Comparison of ENCODE assay signal across 21 cellular contexts in the genomic region with DNA sequence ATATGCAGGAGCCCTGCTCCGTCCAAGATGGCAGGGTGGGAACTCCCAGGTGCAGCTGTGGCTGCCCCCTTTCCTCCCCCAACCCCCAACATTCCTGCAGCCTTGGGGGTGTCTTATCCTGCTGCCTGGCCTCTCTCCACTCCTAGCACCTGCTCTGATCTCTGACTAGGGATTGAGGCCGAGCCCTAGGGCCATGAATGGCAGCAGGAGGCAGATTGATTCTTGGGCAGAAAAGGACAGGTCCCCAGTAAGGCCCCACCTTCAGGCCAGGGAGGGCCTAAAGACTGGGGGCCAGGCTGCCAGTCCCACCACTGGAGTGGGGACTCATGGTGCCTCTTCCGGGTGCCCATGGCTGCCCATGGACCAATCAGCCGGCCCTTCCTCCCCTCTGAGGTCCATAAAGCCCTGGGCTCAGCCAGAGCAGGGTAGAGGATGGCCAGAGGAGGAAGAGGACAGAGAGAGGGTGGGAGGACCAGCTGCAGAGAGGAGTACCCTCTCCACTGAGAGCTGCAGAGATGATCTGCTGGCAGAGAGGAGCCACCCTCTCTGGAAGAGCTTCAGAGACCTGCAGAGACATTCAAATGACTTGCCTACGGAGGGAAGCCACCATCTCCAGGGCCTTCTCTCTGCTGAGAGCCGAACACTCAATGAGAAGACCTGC.
"Had no signal": no experiment of that assay in that cellular context is flagged by ENCODE, and none has a peak within 500 bp of the region (broad histone marks: within the 10 kb centered on the region; RNA-seq: fewer than 3 reads in every experiment).

No MANE protein-coding gene starts in this region.

- DNase-seq: effector memory CD8-positive, alpha-beta T cell; erythroblast; esophagus squamous epithelium; foreskin melanocyte; glutamatergic neuron; heart right ventricle; hippocampal formation; left cardiac atrium; naive thymus-derived CD8-positive, alpha-beta T cell; nucleus accumbens; psoas muscle; right cardiac atrium; spleen; stimulated activated CD4-positive, alpha-beta T cell treated with anti-CD3 and anti-CD28 coated beads, Interleukin-4, amount 100 ng/mL, for 4 hours; stimulated activated naive CD8-positive, alpha-beta T cell treated with anti-CD3 and anti-CD28 coated beads, Interleukin-15, Interleukin-2, amounts not matched to agents 100 U/mL and 50 U/mL, for 24 hours; substantia nigra; testis; tibial artery had no signal

- H3K27me3 Mint-ChIP-seq: effector memory CD8-positive, alpha-beta T cell had no signal

- H3K9me3 Mint-ChIP-seq: effector memory CD8-positive, alpha-beta T cell; naive thymus-derived CD8-positive, alpha-beta T cell; stimulated activated memory B cell treated with anti-CD40 and anti-IgM and Interleukin-4, amounts not matched to agents 10 μg/mL and 1 μg/mL and 100 μg/mL, for 72 hours; type B pancreatic cell had no signal

- H3K4me3 Mint-ChIP-seq: effector memory CD8-positive, alpha-beta T cell; naive thymus-derived CD8-positive, alpha-beta T cell; stimulated activated memory B cell treated with anti-CD40 and anti-IgM and Interleukin-4, amounts not matched to agents 10 μg/mL and 1 μg/mL and 100 μg/mL, for 72 hours; type B pancreatic cell had no signal

- ATAC-seq: effector memory CD8-positive, alpha-beta T cell; heart right ventricle; left cardiac atrium; left lung; naive thymus-derived CD8-positive, alpha-beta T cell; psoas muscle; right cardiac atrium; stimulated activated memory B cell treated with anti-CD40 and anti-IgM and Interleukin-4, amounts not matched to agents 10 μg/mL and 1 μg/mL and 100 μg/mL, for 72 hours; stimulated activated naive CD8-positive, alpha-beta T cell treated with anti-CD3 and anti-CD28 coated beads, Interleukin-15, Interleukin-2, amounts not matched to agents 100 U/mL and 50 U/mL, for 24 hours had no signal

- H3K36me3 Mint-ChIP-seq: naive thymus-derived CD8-positive, alpha-beta T cell; type B pancreatic cell had no signal

- H3K27ac Mint-ChIP-seq: effector memory CD8-positive, alpha-beta T cell; stimulated activated memory B cell treated with anti-CD40 and anti-IgM and Interleukin-4, amounts not matched to agents 10 μg/mL and 1 μg/mL and 100 μg/mL, for 72 hours; type B pancreatic cell had no signal
